ENCODE assay signal across 8 cellular contexts in genomic region chr1:153956997-153957715, GRCh38. TPM values are rescaled to one million over a fixed set of nuclear protein-coding genes. Genes with fewer than 3 reads are reported as not detected.
DNase-seq lines count a peak whose midpoint lies in the region; TF ChIP-seq lines count a peak whose summit lies in the region.

No MANE protein-coding gene starts in this region.

- peaks cover 16% of the 10 kb centered on the region for H3K4me1 ChIP-seq in mesodermal cell (ENCODE audit: control insufficient read depth, insufficient read depth, low read length, poor library complexity, severe bottlenecking)
- H3K4me1 ChIP-seq in uterus = peaks cover 6 to 20% of the 10 kb centered on the region in 2 donors

- no peak for DNase-seq in activated naive CD4-positive, alpha-beta T cell treated with anti-CD3 and anti-CD28 coated beads, Interleukin-2, amount 50 U/mL, for 16 hours
- DNase-seq in MCF 10A (ENCODE audit: unreplicated experiment) (no peak), uterus (no peak), MV-4-11 (lab: John Stamatoyannopoulos, UW) (no peak), EL (no peak)
- no peak for DNase-seq in stimulated activated CD8-positive, alpha-beta memory T cell treated with anti-CD3 and anti-CD28 coated beads, Interleukin-4, amount 100 ng/mL, for 48 hours

- H3K4me1 Mint-ChIP-seq in activated naive CD4-positive, alpha-beta T cell treated with anti-CD3 and anti-CD28 coated beads, Interleukin-2, amount 50 U/mL, for 24 hours = peaks cover 50% of the 10 kb centered on the region
- peaks cover 52% of the 10 kb centered on the region for H3K4me1 Mint-ChIP-seq in MCF 10A (ENCODE audit: insufficient read depth, unreplicated experiment)

- H3K4me3 ChIP-seq in mesodermal cell (ENCODE audit: extremely low read depth, insufficient read depth, low read length, poor library complexity, severe bottlenecking) (peak overlapping the region; percentile 94), uterus (peak overlapping the region; percentile 86 to 94)

- no peaks in the 10 kb centered on the region for H3K27me3 ChIP-seq in uterus

- H3K27me3 Mint-ChIP-seq in activated naive CD4-positive, alpha-beta T cell treated with anti-CD3 and anti-CD28 coated beads, Interleukin-2, amount 50 U/mL, for 24 hours = no peaks in the 10 kb centered on the region
- H3K27me3 Mint-ChIP-seq in MCF 10A (ENCODE audit: insufficient read depth, unreplicated experiment) = no peaks in the 10 kb centered on the region

- H3K9me3 ChIP-seq in mesodermal cell (ENCODE audit: control insufficient read depth, low read length) = no peaks in the 10 kb centered on the region
- no peaks in the 10 kb centered on the region for H3K9me3 ChIP-seq in uterus

- CTCF ChIA-PET in MCF 10A (lab: Yijun Ruan, JAX) = interaction anchor here (0.5 to 5.6 kb wide), 9 partner anchors 9 to 301 kb away, joined by 3 to 60 read pairs (median 4); partner anchors contain the start of genes CREB3L4, DENND4B and RAB13

- TF ChIP-seq CTCF in MCF 10A (IDR thresholded peaks at IDR 0.05; ENCODE audit: unreplicated experiment) (no peak), uterus (IDR thresholded peaks at IDR 0.05) (no peak)

- WGBS in mesodermal cell (ENCODE audit: insufficient coverage in 2 of 2), 2 experiments = 52 to 80% methylated on average over 1 to 2 of the region's 6 CpGs

- H3K9me3 Mint-ChIP-seq in activated naive CD4-positive, alpha-beta T cell treated with anti-CD3 and anti-CD28 coated beads, Interleukin-2, amount 50 U/mL, for 24 hours = no peaks in the 10 kb centered on the region
- no peaks in the 10 kb centered on the region for H3K9me3 Mint-ChIP-seq in MCF 10A (ENCODE audit: unreplicated experiment)

- no TSS peak for BruUV-seq in MCF 10A (replicated peaks; lab: Mats Ljungman, UMichigan)

- H3K27ac Mint-ChIP-seq in activated naive CD4-positive, alpha-beta T cell treated with anti-CD3 and anti-CD28 coated beads, Interleukin-2, amount 50 U/mL, for 24 hours = peak overlapping the region; percentile 96
- H3K27ac Mint-ChIP-seq in MCF 10A (ENCODE audit: low read depth, unreplicated experiment) = peak overlapping the region; percentile 92

- H3K27ac ChIP-seq in mesodermal cell (ENCODE audit: low read depth, low read length, severe bottlenecking) = no peak overlapping the region
- peak overlapping the region; percentile 85 to 86 for H3K27ac ChIP-seq in uterus

- peaks cover under 1% of the 10 kb centered on the region for H3K36me3 Mint-ChIP-seq in activated naive CD4-positive, alpha-beta T cell treated with anti-CD3 and anti-CD28 coated beads, Interleukin-2, amount 50 U/mL, for 24 hours
- H3K36me3 Mint-ChIP-seq in MCF 10A (ENCODE audit: insufficient read depth, unreplicated experiment) = peaks cover 59% of the 10 kb centered on the region

- intact Hi-C loops in MCF 10A (cut with micrococcal nuclease) (no loop called here), uterus (cut with DNase I; ENCODE audit: low total_unique reads) (no loop called here)

- peak overlapping the region; percentile 95 for H3K4me3 Mint-ChIP-seq in activated naive CD4-positive, alpha-beta T cell treated with anti-CD3 and anti-CD28 coated beads, Interleukin-2, amount 50 U/mL, for 24 hours
- peak overlapping the region; percentile 96 for H3K4me3 Mint-ChIP-seq in MCF 10A (ENCODE audit: unreplicated experiment)

- no peak for TF ChIP-seq POLR2A in uterus (IDR thresholded peaks at IDR 0.05)

- POLR2A ChIA-PET in MCF 10A (lab: Yijun Ruan, JAX) = interaction anchor here (0.6 to 16.7 kb wide), 14 partner anchors 5 to 344 kb away, joined by 3 to 647 read pairs (median 6); partner anchors contain the start of genes CHTOP, CREB3L4, CRTC2 and DENND4B

- peaks cover 56% of the 10 kb centered on the region for H3K36me3 ChIP-seq in mesodermal cell (ENCODE audit: control insufficient read depth, insufficient read depth, low read length)
- H3K36me3 ChIP-seq in uterus = no peaks in the 10 kb centered on the region

RNA-seq across cellular contexts. Expression of gene CRTC2, which starts 1.3 kb away (rescaled TPM):
- 47.0 and 55.1 TPM in 2 replicates for total RNA-seq in MCF 10A (2022)
- 36.3 TPM for polyA plus RNA-seq in mesodermal cell (2013, experiment 1 of 2)
- 26.6 TPM for polyA plus RNA-seq in mesodermal cell (2013, experiment 2 of 2)
- 10 to 100 TPM in 2 of 4 donors, 1 to 10 TPM in 2; 5.9 to 57.2 (median 15.5) TPM for total RNA-seq in uterus

RNA-seq across cellular contexts. Expression of gene SLC39A1, which starts 6.2 kb away (rescaled TPM):
- 124 and 159 TPM in 2 replicates for total RNA-seq in MCF 10A (2022)
- 108 TPM for polyA plus RNA-seq in mesodermal cell (2013, experiment 1 of 2)
- polyA plus RNA-seq in mesodermal cell (2013, experiment 2 of 2) = 91.0 TPM
- 10 to 100 TPM; 66.3 to 96.2 (median 83.6) TPM for total RNA-seq in uterus

RNA-seq across cellular contexts. Expression of gene CREB3L4, which starts 10.5 kb away (rescaled TPM):
- total RNA-seq in MCF 10A (2022) = 14.7 and 17.6 TPM in 2 replicates
- 19.5 TPM for polyA plus RNA-seq in mesodermal cell (2013, experiment 1 of 2)
- polyA plus RNA-seq in mesodermal cell (2013, experiment 2 of 2) = 17.7 TPM
- 10 to 100 TPM in 3 of 4 donors, 1 to 10 TPM in 1; 1.8 to 16.1 (median 13.0) TPM for total RNA-seq in uterus

RNA-seq across cellular contexts. Expression of gene DENND4B, which starts 10.6 kb away (rescaled TPM):
- total RNA-seq in MCF 10A (2022) = 59.6 and 79.1 TPM in 2 replicates
- 27.1 TPM for polyA plus RNA-seq in mesodermal cell (2013, experiment 1 of 2)
- 25.5 TPM for polyA plus RNA-seq in mesodermal cell (2013, experiment 2 of 2)
- total RNA-seq in uterus = 10 to 100 TPM in 3 of 4 donors, 1 to 10 TPM in 1; 5.6 to 94.9 (median 30.1) TPM

RNA-seq across cellular contexts. Expression of gene JTB, which starts 20.3 kb away (rescaled TPM):
- total RNA-seq in MCF 10A (2022) (194 and 224 TPM in 2 replicates), uterus (100 to 1,000 TPM in 3 of 4 donors, 10 to 100 TPM in 1; 91.1 to 253 (median 175) TPM)
- polyA plus RNA-seq in mesodermal cell (2013, experiment 1 of 2) = 87.8 TPM
- 71.9 TPM for polyA plus RNA-seq in mesodermal cell (2013, experiment 2 of 2)
